ENCODE assay signal across 9 cellular contexts in the genomic region with DNA sequence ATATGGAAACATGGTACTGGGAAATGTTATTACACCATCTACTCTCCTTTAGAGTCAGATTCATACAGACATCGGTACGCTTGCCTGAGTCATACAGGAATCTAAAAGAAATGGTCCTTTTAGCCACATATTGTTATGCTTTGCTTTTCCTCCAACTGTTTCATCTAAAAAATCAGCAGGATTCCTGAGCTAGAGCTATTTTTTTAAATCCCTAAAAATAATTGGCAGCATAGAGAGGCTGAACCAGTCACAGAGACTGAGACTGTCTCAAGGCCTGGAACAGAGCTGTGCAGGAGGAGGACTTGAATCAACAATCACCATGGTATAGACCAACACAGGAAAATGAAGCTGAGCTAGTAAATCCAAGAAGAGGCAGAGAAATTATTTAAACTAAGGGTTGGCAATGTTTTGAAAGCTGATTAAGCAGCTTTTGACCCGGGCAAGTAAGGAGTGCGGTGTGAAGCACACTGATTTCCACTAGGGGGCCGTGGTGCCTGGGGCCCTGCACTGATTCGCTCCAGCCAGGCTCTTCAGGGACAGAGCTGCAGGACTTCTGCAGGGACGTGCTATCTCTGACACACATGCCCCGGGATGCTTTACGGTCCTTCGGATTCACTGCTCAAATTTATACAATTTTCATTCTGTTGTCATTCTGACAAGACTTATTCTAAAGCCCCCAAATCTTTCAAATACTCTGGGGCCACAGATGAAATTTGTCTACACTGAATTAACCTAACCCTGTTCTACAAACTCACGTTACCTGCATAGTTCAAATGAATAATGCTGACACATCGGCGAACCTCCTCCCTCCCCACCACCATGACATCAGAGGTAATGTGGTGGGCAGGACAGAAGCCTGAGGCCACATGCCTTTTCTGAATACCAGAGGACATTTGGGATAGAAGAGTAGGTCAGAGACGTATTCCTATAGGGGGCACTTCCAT.
DNase-seq lines count a peak whose midpoint lies in the region; ATAC-seq and TF ChIP-seq lines count a peak whose summit lies in the region.
"Had no signal": no experiment of that assay in that cellular context is flagged by ENCODE, and none has a peak within 500 bp of the region (broad histone marks: within the 10 kb centered on the region; RNA-seq: fewer than 3 reads in every experiment).

No MANE protein-coding gene starts in this region.

- H3K4me3 ChIP-seq in retinal pigment epithelial cell (ENCODE audit: low read length): no peak overlapping the region

- peak; percentile 88 for TF ChIP-seq CTCF in GM20000 (IDR thresholded peaks at IDR 0.05; ENCODE audit: extremely low read depth, missing control alignments)
- peak; percentile 93 for TF ChIP-seq CTCF in retinal pigment epithelial cell (conservative IDR thresholded peaks at IDR 0.05; ENCODE audit: low read depth, low read length)

- H3K36me3 Mint-ChIP-seq in activated naive CD4-positive, alpha-beta T cell treated with anti-CD3 and anti-CD28 coated beads, Interleukin-2, amount 10 ng/mL, durations not matched to agents 7 days and 5 days: peaks cover 22% of the 10 kb centered on the region

- DNase-seq in EL: peak; percentile 55
- DNase-seq in GM20000 (ENCODE audit: low spot score): peak; percentile 61
- DNase-seq in OCI-M1 (lab: John Stamatoyannopoulos, UW): peak; percentile 77
- DNase-seq in activated naive CD4-positive, alpha-beta T cell treated with anti-CD3 and anti-CD28 coated beads, Interleukin-2, amount 10 ng/mL, durations not matched to agents 7 days and 5 days: peak; percentile 53
- peak; percentile 65 for DNase-seq in left cardiac atrium
- DNase-seq in retinal pigment epithelial cell (ENCODE audit: low read depth): no peak
- no peak for DNase-seq in NK-92 treated with Interleukin-12 subunit alpha and Interleukin-12 subunit beta, amount 100 ng/mL, for 24 hours (lab: John Stamatoyannopoulos, UW)

- no peaks in the 10 kb centered on the region for H3K27me3 Mint-ChIP-seq in activated naive CD4-positive, alpha-beta T cell treated with anti-CD3 and anti-CD28 coated beads, Interleukin-2, amount 10 ng/mL, durations not matched to agents 7 days and 5 days

- H3K27ac Mint-ChIP-seq in activated naive CD4-positive, alpha-beta T cell treated with anti-CD3 and anti-CD28 coated beads, Interleukin-2, amount 10 ng/mL, durations not matched to agents 7 days and 5 days: no peak overlapping the region
- H3K27ac Mint-ChIP-seq: dendritic cell treated with granulocyte-macrophage colony-stimulating factor and Interleukin-4, amounts not matched to agents 40 ng/mL and 50 ng/mL, for 4 days had no signal

- intact Hi-C loops in left cardiac atrium (cut with DNase I): loop anchor here in 1 of 2 donors (5.0 to 10.0 kb wide), 4 partner anchors 165 to 985 kb away; no protein-coding TSS in a partner anchor

- CTCF ChIA-PET in activated naive CD4-positive, alpha-beta T cell treated with anti-CD3 and anti-CD28 coated beads, Interleukin-2, amount 10 ng/mL, durations not matched to agents 7 days and 5 days (lab: Charles Lee): interaction anchor here (0.5 to 2.6 kb wide), 18 partner anchors 11 to 984 kb away, joined by 3 to 27 read pairs (median 3); no protein-coding TSS in a partner anchor

- H3K4me3 Mint-ChIP-seq in activated naive CD4-positive, alpha-beta T cell treated with anti-CD3 and anti-CD28 coated beads, Interleukin-2, amount 10 ng/mL, durations not matched to agents 7 days and 5 days: no peak overlapping the region
- H3K4me3 Mint-ChIP-seq: dendritic cell treated with granulocyte-macrophage colony-stimulating factor and Interleukin-4, amounts not matched to agents 40 ng/mL and 50 ng/mL, for 4 days had no signal

- peak; percentile 77 for ATAC-seq in HG03469 (IDR thresholded peaks at IDR 0.05; ENCODE audit: unreplicated experiment)
- peak; percentile 93 for ATAC-seq in left cardiac atrium

- H3K4me1 Mint-ChIP-seq in activated naive CD4-positive, alpha-beta T cell treated with anti-CD3 and anti-CD28 coated beads, Interleukin-2, amount 10 ng/mL, durations not matched to agents 7 days and 5 days: no peaks in the 10 kb centered on the region

- no peaks in the 10 kb centered on the region for H3K9me3 Mint-ChIP-seq in activated naive CD4-positive, alpha-beta T cell treated with anti-CD3 and anti-CD28 coated beads, Interleukin-2, amount 10 ng/mL, durations not matched to agents 7 days and 5 days
- H3K9me3 Mint-ChIP-seq: dendritic cell treated with granulocyte-macrophage colony-stimulating factor and Interleukin-4, amounts not matched to agents 40 ng/mL and 50 ng/mL, for 4 days had no signal

Comparison
In these comparisons a context has a peak if more than half of its experiments do, and no peak if none do; other contexts are left out.
1. DNase-seq: peak in EL (single experiment), GM20000 (single experiment), OCI-M1 (single experiment), activated naive CD4-positive, alpha-beta T cell treated with anti-CD3 and anti-CD28 coated beads, Interleukin-2, amount 10 ng/mL, durations not matched to agents 7 days and 5 days (single experiment) and left cardiac atrium (single experiment); none in retinal pigment epithelial cell (single experiment) and NK-92 treated with Interleukin-12 subunit alpha and Interleukin-12 subunit beta, amount 100 ng/mL, for 24 hours (single experiment).